Comparison of ENCODE assay signal across 1 cellular context in the genomic region with DNA sequence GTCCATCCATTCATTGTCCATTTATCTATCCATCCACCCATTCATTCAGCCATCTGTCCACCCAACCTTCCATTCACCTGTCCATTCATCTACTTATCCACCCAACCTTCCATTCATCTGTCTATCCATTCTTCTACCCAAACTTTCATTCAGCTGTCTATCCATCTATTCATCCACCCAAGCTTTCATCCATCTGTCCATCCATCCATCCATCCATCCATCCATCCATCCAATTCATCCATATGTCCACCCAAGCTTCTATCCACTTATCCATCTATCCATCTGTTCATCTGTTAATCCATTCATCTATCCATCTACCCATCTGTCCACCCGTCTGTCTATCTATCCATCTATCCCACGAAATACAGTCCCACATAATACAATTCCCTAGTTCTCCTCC.
TF ChIP-seq lines count a peak whose summit lies in the region.

No MANE protein-coding gene starts in this region.

TF ChIP-seq in K562, 482 proteins besides CTCF, POLR2A, EP300 and RAD21:
- TF ChIP-seq MIER1 (IDR thresholded peaks at IDR 0.05; ENCODE audit: low read depth) (no peak), HDAC1 (IDR thresholded peaks at IDR 0.05) (0 out of 4 replicates have a peak, but pooled peaks of 1 of the 2 experiments have one; percentile 12), NFE2L1 (tag; IDR thresholded peaks at IDR 0.05; ENCODE audit: borderline replicate concordance, low read depth) (no peak), PHF21A (IDR thresholded peaks at IDR 0.05; ENCODE audit: borderline replicate concordance, low read depth) (no peak), ETV1 (tag; conservative IDR thresholded peaks at IDR 0.05; ENCODE audit: low read depth) (no peak), KDM1A (IDR thresholded peaks at IDR 0.05) (no peak), ZNF507 (tag; conservative IDR thresholded peaks at IDR 0.05) (no peak), CREBBP (IDR thresholded peaks at IDR 0.05; ENCODE audit: low read depth, low read length) (peak; percentile 9), GTF2A2 (tag; IDR thresholded peaks at IDR 0.05) (no peak), XRCC5 (IDR thresholded peaks at IDR 0.05; ENCODE audit: low read depth, low read length) (no peak), NELFE (IDR thresholded peaks at IDR 0.05; ENCODE audit: insufficient read depth, insufficient read length) (no peak)
- TF ChIP-seq, protein P1, sequence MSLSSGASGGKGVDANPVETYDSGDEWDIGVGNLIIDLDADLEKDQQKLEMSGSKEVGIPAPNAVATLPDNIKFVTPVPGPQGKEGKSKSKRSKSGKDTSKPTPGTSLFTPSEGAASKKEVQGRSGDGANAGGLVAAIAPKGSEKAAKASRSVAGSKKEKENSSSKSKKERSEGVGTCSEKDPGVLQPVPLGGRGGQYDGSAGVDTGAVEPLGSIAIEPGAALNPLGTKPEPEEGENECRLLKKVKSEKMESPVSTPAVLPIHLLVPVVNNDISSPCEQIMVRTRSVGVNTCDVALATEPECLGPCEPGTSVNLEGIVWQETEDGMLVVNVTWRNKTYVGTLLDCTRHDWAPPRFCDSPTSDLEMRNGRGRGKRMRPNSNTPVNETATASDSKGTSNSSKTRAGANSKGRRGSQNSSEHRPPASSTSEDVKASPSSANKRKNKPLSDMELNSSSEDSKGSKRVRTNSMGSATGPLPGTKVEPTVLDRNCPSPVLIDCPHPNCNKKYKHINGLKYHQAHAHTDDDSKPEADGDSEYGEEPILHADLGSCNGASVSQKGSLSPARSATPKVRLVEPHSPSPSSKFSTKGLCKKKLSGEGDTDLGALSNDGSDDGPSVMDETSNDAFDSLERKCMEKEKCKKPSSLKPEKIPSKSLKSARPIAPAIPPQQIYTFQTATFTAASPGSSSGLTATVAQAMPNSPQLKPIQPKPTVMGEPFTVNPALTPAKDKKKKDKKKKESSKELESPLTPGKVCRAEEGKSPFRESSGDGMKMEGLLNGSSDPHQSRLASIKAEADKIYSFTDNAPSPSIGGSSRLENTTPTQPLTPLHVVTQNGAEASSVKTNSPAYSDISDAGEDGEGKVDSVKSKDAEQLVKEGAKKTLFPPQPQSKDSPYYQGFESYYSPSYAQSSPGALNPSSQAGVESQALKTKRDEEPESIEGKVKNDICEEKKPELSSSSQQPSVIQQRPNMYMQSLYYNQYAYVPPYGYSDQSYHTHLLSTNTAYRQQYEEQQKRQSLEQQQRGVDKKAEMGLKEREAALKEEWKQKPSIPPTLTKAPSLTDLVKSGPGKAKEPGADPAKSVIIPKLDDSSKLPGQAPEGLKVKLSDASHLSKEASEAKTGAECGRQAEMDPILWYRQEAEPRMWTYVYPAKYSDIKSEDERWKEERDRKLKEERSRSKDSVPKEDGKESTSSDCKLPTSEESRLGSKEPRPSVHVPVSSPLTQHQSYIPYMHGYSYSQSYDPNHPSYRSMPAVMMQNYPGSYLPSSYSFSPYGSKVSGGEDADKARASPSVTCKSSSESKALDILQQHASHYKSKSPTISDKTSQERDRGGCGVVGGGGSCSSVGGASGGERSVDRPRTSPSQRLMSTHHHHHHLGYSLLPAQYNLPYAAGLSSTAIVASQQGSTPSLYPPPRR (CRISPR knock-in tag; IDR thresholded peaks at IDR 0.05; ENCODE audit: borderline replicate concordance) = no peak
- TF ChIP-seq, protein P2, sequence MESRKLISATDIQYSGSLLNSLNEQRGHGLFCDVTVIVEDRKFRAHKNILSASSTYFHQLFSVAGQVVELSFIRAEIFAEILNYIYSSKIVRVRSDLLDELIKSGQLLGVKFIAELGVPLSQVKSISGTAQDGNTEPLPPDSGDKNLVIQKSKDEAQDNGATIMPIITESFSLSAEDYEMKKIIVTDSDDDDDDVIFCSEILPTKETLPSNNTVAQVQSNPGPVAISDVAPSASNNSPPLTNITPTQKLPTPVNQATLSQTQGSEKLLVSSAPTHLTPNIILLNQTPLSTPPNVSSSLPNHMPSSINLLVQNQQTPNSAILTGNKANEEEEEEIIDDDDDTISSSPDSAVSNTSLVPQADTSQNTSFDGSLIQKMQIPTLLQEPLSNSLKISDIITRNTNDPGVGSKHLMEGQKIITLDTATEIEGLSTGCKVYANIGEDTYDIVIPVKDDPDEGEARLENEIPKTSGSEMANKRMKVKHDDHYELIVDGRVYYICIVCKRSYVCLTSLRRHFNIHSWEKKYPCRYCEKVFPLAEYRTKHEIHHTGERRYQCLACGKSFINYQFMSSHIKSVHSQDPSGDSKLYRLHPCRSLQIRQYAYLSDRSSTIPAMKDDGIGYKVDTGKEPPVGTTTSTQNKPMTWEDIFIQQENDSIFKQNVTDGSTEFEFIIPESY (CRISPR knock-in tag; IDR thresholded peaks at IDR 0.05) = no peak
